ENCODE assay signal across 16 cellular contexts in genomic region chr6:36610041-36610440, GRCh38. TPM values are rescaled to one million over a fixed set of nuclear protein-coding genes. Genes with fewer than 3 reads are reported as not detected.
DNase-seq lines count a peak whose midpoint lies in the region; ATAC-seq and TF ChIP-seq lines count a peak whose summit lies in the region.
"Had no signal": no experiment of that assay in that cellular context is flagged by ENCODE, and none has a peak within 500 bp of the region (broad histone marks: within the 10 kb centered on the region; RNA-seq: fewer than 3 reads in every experiment).

No MANE protein-coding gene starts in this region.

- H3K36me3 ChIP-seq in Caco-2 (ENCODE audit: control insufficient read depth, insufficient read depth, low read length) (peaks cover 9% of the 10 kb centered on the region), SJCRH30 (peaks cover 50% of the 10 kb centered on the region)

- H3K4me3 Mint-ChIP-seq in Caco-2 (ENCODE audit: unreplicated experiment), result no peak overlapping the region

- no peaks in the 10 kb centered on the region for H3K27me3 ChIP-seq in Caco-2 (replicated peaks; ENCODE audit: control insufficient read depth, insufficient read depth, low read length)
- H3K27me3 ChIP-seq in SJCRH30, result no peaks in the 10 kb centered on the region
- H3K27me3 ChIP-seq: right atrium auricular region had no signal

- CTCF ChIA-PET in Caco-2 (lab: Charles Lee), result interaction anchor here (0.5 to 1.7 kb wide), 2 partner anchors 68 to 192 kb away, joined by 5 to 6 read pairs; partner anchors contain the start of gene CDKN1A

- H3K27ac ChIP-seq in coronary artery (no peak overlapping the region), SJCRH30 (no peak overlapping the region)

- peak overlapping the region; percentile 7 for H3K27ac Mint-ChIP-seq in Caco-2 (ENCODE audit: unreplicated experiment)

- peaks cover 90% of the 10 kb centered on the region for H3K36me3 Mint-ChIP-seq in Caco-2 (ENCODE audit: insufficient read depth, unreplicated experiment)

- no TSS peak for BruUV-seq in Caco-2 (replicated peaks; lab: Mats Ljungman, UMichigan)

- no peaks in the 10 kb centered on the region for H3K9me3 Mint-ChIP-seq in Caco-2 (ENCODE audit: unreplicated experiment)

- H3K9me3 ChIP-seq in Caco-2 (no peaks in the 10 kb centered on the region), SJCRH30 (replicated peaks) (no peaks in the 10 kb centered on the region)
- H3K9me3 ChIP-seq: right atrium auricular region had no signal

- H3K4me1 ChIP-seq in Caco-2 (peaks cover 23% of the 10 kb centered on the region; the same call in 1 of the 2 replicates), SJCRH30 (peaks cover 9% of the 10 kb centered on the region)

- ATAC-seq in sciatic nerve (no peak), GM19467 (IDR thresholded peaks at IDR 0.05; ENCODE audit: unreplicated experiment) (no peak)
- ATAC-seq: activated CD4-positive, CD25-positive, alpha-beta regulatory T cell treated with anti-CD3 and anti-CD28 coated beads, Interleukin-2, amount 50 U/mL, for 24 hours had no signal

- TF ChIP-seq CTCF in Caco-2 (IDR thresholded peaks at IDR 0.05; ENCODE audit: insufficient read depth in 1 of 2, low read depth in 1 of 2, low read length in 1 of 2, severe bottlenecking in 1 of 2, unreplicated experiment in 1 of 2) (no peak), coronary artery (IDR thresholded peaks at IDR 0.05) (no peak)

- intact Hi-C loops in Caco-2 (cut with micrococcal nuclease; ENCODE audit: unreplicated experiment) (no loop called here), sciatic nerve (cut with DNase I) (no loop called here)

- no peak for DNase-seq in Caco-2
- DNase-seq in coronary artery (ENCODE audit: low spot score), result peak; percentile 33
- DNase-seq in sciatic nerve (ENCODE audit: low spot score), result peak; percentile 44
- no peak for DNase-seq in superior temporal gyrus (ENCODE audit: extremely low spot score)
- DNase-seq in SJCRH30, result no peak
- DNase-seq in nucleus accumbens (lab: John Stamatoyannopoulos, UW), result no peak
- DNase-seq: caudate nucleus; kidney glomerular epithelial cell; NCI-H1092; NCI-H2171 treated with DMSO at 0.1 percent for 48 hours; stimulated activated CD4-positive, alpha-beta T cell treated with anti-CD3 and anti-CD28 coated beads, Interleukin-4, amount 100 ng/mL, for 4 hours; stimulated activated naive CD4-positive, alpha-beta T cell treated with Interleukin-2 at 50 U/mL for 16 hours had no signal

- peaks cover 16% of the 10 kb centered on the region for H3K4me1 Mint-ChIP-seq in Caco-2 (ENCODE audit: low read depth, unreplicated experiment)

- POLR2A ChIA-PET in Caco-2 (lab: Charles Lee), result interaction anchor here (0.6 kb wide), 3 partner anchors 35 to 200 kb away, joined by 3 to 7 read pairs (median 4); no protein-coding TSS in a partner anchor

- H3K27me3 Mint-ChIP-seq in Caco-2 (ENCODE audit: insufficient read depth, unreplicated experiment), result no peaks in the 10 kb centered on the region

- H3K4me3 ChIP-seq in Caco-2 (ENCODE audit: low read depth, low read length), result no peak overlapping the region
- no peak overlapping the region for H3K4me3 ChIP-seq in coronary artery
- H3K4me3 ChIP-seq in SJCRH30, result no peak overlapping the region
- H3K4me3 ChIP-seq: right atrium auricular region had no signal

TF ChIP-seq in PFSK-1, 5 proteins besides CTCF, POLR2A, EP300 and RAD21:
- TF ChIP-seq POLR2AphosphoS5 (IDR thresholded peaks at IDR 0.05; ENCODE audit: low read depth, low read length), result peak; percentile 69
- TF ChIP-seq FOXP2 (optimal IDR thresholded peaks at IDR 0.05; ENCODE audit: borderline replicate concordance, extremely low read depth, extremely low read length, insufficient read depth), result no peak
- TF ChIP-seq SIN3A (IDR thresholded peaks at IDR 0.05; ENCODE audit: borderline replicate concordance, insufficient read depth, low read length), result no peak

RNA-seq across cellular contexts. Expression of gene SRSF3, which starts 15.9 kb away (rescaled TPM):
- total RNA-seq in Caco-2 (2022), result 422 and 425 TPM in 2 replicates
- polyA plus RNA-seq in PFSK-1 (2012; ENCODE audit: insufficient read length, low read depth), result 235 TPM
- 218 TPM for total RNA-seq in sciatic nerve
- 395 and 493 TPM in 2 replicates for total RNA-seq in SJCRH30 (2014; rRNA removed; shearing (Covaris generic))

Comparison
In these comparisons a context has a peak if more than half of its experiments do, and no peak if none do; other contexts are left out.
1. DNase-seq: peak in coronary artery (single experiment) and sciatic nerve (single experiment); none in Caco-2 (0 of 2), superior temporal gyrus (single experiment), SJCRH30 (0 of 2) and nucleus accumbens (0 of 56).